ENCODE assay signal across 1 cellular context in genomic region chr17:44627513-44627912, GRCh38.
TF ChIP-seq lines count a peak whose summit lies in the region.

No MANE protein-coding gene starts in this region.

TF ChIP-seq in A549, 52 proteins besides CTCF, POLR2A, EP300 and RAD21 (continued from another document):
- TF ChIP-seq ELK1 (IDR thresholded peaks at IDR 0.05; ENCODE audit: low read depth, low read length): no peak
- no peak for TF ChIP-seq PHF8 (IDR thresholded peaks at IDR 0.05; ENCODE audit: borderline replicate concordance, low read depth)
- TF ChIP-seq, protein P1, sequence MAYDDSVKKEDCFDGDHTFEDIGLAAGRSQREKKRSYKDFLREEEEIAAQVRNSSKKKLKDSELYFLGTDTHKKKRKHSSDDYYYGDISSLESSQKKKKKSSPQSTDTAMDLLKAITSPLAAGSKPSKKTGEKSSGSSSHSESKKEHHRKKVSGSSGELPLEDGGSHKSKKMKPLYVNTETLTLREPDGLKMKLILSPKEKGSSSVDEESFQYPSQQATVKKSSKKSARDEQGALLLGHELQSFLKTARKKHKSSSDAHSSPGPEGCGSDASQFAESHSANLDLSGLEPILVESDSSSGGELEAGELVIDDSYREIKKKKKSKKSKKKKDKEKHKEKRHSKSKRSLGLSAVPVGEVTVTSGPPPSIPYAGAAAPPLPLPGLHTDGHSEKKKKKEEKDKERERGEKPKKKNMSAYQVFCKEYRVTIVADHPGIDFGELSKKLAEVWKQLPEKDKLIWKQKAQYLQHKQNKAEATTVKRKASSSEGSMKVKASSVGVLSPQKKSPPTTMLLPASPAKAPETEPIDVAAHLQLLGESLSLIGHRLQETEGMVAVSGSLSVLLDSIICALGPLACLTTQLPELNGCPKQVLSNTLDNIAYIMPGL (CRISPR knock-in tag; IDR thresholded peaks at IDR 0.05; ENCODE audit: borderline replicate concordance): no peak
